In genomic region chr3:68893600-68894239, GRCh38 we compare ENCODE assay signal across 9 cellular contexts. TPM values are rescaled to one million over a fixed set of nuclear protein-coding genes. Genes with fewer than 3 reads are reported as not detected.
DNase-seq lines count a peak whose midpoint lies in the region; ATAC-seq and FAIRE-seq lines count a peak whose summit lies in the region.
"Had no signal": no experiment of that assay in that cellular context is flagged by ENCODE, and none has a peak within 500 bp of the region (broad histone marks: within the 10 kb centered on the region; RNA-seq: fewer than 3 reads in every experiment).

No MANE protein-coding gene starts in this region.

- no peak overlapping the region for H3K27ac ChIP-seq in mesendoderm (ENCODE audit: low read depth, low read length)
- H3K27ac ChIP-seq: BLaER1 treated with 17β-estradiol and CSF1 and Interleukin-3, amounts not matched to agents 10 nM and 100 nM had no signal

- no peak overlapping the region for H3K4ac ChIP-seq in mesendoderm (ENCODE audit: low read depth, low read length)

- in situ Hi-C loops in T47D (cut with HindIII; ENCODE audit: low pct_unique_long_range_greater_than_20kb, low sequenced_read_pairs) = no loop called here

- H3K36me3 ChIP-seq in mesendoderm (ENCODE audit: control insufficient read depth, insufficient read depth, low read length) = no peaks in the 10 kb centered on the region
- H3K36me3 ChIP-seq: BLaER1 treated with 17β-estradiol and CSF1 and Interleukin-3, amounts not matched to agents 10 nM and 100 nM had no signal

- WGBS in mesendoderm (ENCODE audit: extremely low coverage, insufficient coverage, low lambda C conversion rate) = no CpG with 5 or more reads among the region's 3 CpGs

- H3K9ac ChIP-seq in mesendoderm (ENCODE audit: low read length) = no peak overlapping the region
- H3K9ac ChIP-seq: BLaER1 treated with 17β-estradiol and CSF1 and Interleukin-3, amounts not matched to agents 10 nM and 100 nM had no signal

- no peak overlapping the region for H3K4me2 ChIP-seq in mesendoderm (ENCODE audit: low read length)
- H3K4me2 ChIP-seq: BLaER1 treated with 17β-estradiol and CSF1 and Interleukin-3, amounts not matched to agents 10 nM and 100 nM had no signal

- no peaks in the 10 kb centered on the region for H3K4me1 ChIP-seq in mesendoderm (ENCODE audit: control insufficient read depth, low read depth, low read length)

- no peak overlapping the region for H3K56ac ChIP-seq in mesendoderm (ENCODE audit: low read length)

- H3K18ac ChIP-seq in mesendoderm (ENCODE audit: low read length) = no peak overlapping the region

- no peaks in the 10 kb centered on the region for H3K27me3 ChIP-seq in mesendoderm (ENCODE audit: insufficient read depth, low read length, poor library complexity)
- H3K27me3 ChIP-seq: BLaER1 treated with 17β-estradiol and CSF1 and Interleukin-3, amounts not matched to agents 10 nM and 100 nM had no signal

- no peak overlapping the region for H2BK15ac ChIP-seq in mesendoderm (replicated peaks; ENCODE audit: low read depth)

- FAIRE-seq in GM19239 (lab: Jason Lieb, UNC) = no peak

- no peak overlapping the region for H3K23ac ChIP-seq in mesendoderm (ENCODE audit: low read length)

- H4K8ac ChIP-seq in mesendoderm (ENCODE audit: low read depth, low read length) = no peak overlapping the region

- no peaks in the 10 kb centered on the region for H3K79me1 ChIP-seq in mesendoderm (ENCODE audit: low read length)

- DNase-seq in DMS79 treated with DMSO at 0.1 percent for 48 hours (lab: John Stamatoyannopoulos, UW) (peak; percentile 2), DMS79 (lab: John Stamatoyannopoulos, UW) (no peak), NAMALWA (ENCODE audit: low spot score) (peak; percentile 47), T47D (ENCODE audit: low read depth in 1 of 2, low spot score in 1 of 2) (peak; percentile 4 to 50), mesendoderm (peak; percentile 39), GM19239 (ENCODE audit: insufficient read length, low spot score) (no peak), islet precursor cell (no peak)

- no peak overlapping the region for H2AK5ac ChIP-seq in mesendoderm (ENCODE audit: low read length)

- no peak overlapping the region for H2BK5ac ChIP-seq in mesendoderm (ENCODE audit: low read length)

- H3K4me3 ChIP-seq in mesendoderm (ENCODE audit: low read length) = no peak overlapping the region
- H3K4me3 ChIP-seq: BLaER1 treated with 17β-estradiol and CSF1 and Interleukin-3, amounts not matched to agents 10 nM and 100 nM had no signal

- no peak overlapping the region for H2BK120ac ChIP-seq in mesendoderm (ENCODE audit: low read depth, low read length)

- no peak for ATAC-seq in GM19467 (IDR thresholded peaks at IDR 0.05; ENCODE audit: unreplicated experiment)

- no peak overlapping the region for H4K5ac ChIP-seq in mesendoderm (ENCODE audit: low read length)

- no peaks in the 10 kb centered on the region for H3K79me2 ChIP-seq in mesendoderm (ENCODE audit: control insufficient read depth, insufficient read depth, low read length)

RNA-seq across cellular contexts. Expression of gene TAFA4, which starts 38.6 kb away (rescaled TPM):
- 2.0 TPM for polyA plus RNA-seq in mesendoderm (2013, experiment 1 of 2)
- polyA plus RNA-seq in mesendoderm (2013, experiment 2 of 2) = 2.2 TPM

Comparison
In these comparisons a context has a peak if more than half of its experiments do, and no peak if none do; other contexts are left out.
1. DNase-seq: peak in DMS79 treated with DMSO at 0.1 percent for 48 hours (single experiment), NAMALWA (single experiment), T47D (2 of 2) and mesendoderm (single experiment); none in DMS79 (single experiment), GM19239 (single experiment) and islet precursor cell (single experiment).